In the genomic region with DNA sequence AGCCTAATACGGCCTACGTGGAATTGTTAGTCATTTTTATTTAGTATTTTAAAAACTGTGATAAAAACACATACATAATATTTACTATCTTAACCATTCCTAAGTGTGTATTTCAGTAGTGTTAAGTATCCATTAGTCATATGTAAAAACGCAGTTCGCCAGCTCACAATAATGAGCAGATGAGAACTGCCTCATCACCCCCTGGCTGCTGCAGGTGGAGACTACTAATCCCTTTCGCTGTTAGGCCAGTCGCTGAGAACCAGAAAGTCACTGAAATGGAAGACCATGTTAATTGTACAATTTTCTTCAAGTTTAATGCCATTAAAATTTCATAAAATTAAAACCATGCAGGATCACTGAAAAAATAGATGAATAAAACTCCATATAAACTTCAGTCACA, we compare ENCODE assay signal across 10 cellular contexts. TPM values are rescaled to one million over a fixed set of nuclear protein-coding genes. Genes with fewer than 3 reads are reported as not detected.
A peak's percentile ranks its signal among the peaks of the same experiment; 100 is the strongest.
DNase-seq lines count a peak whose midpoint lies in the region; ATAC-seq and TF ChIP-seq lines count a peak whose summit lies in the region.
"Had no signal": no experiment of that assay in that cellular context is flagged by ENCODE, and none has a peak within 500 bp of the region (broad histone marks: within the 10 kb centered on the region; RNA-seq: fewer than 3 reads in every experiment).

No MANE protein-coding gene starts in this region.

- H3K27ac ChIP-seq in left ventricle myocardium inferior (replicated peaks) (no peak overlapping the region), thoracic aorta (peak overlapping the region; percentile 92 to 93)

- no peaks in the 10 kb centered on the region for H3K9me3 Mint-ChIP-seq in activated B cell treated with CpG ODN at 0.5 μM for 24 hours
- H3K9me3 Mint-ChIP-seq: CD14-positive monocyte; dendritic cell treated with granulocyte-macrophage colony-stimulating factor and Interleukin-4, amounts not matched to agents 40 ng/mL and 50 ng/mL, for 4 days had no signal

- intact Hi-C loops in left ventricle myocardium inferior (cut with micrococcal nuclease) (no loop called here), Right ventricle myocardium superior (cut with DNase I) (no loop called here), activated B cell treated with CpG ODN at 0.5 μM for 24 hours (cut with micrococcal nuclease) (loop anchor here (5.0 to 10.0 kb wide), 2 partner anchors 581 to 1242 kb away; a partner anchor contains a TSS)

- no peak for ATAC-seq in Right ventricle myocardium superior (ENCODE audit: poor library complexity)
- no peak for ATAC-seq in activated B cell treated with CpG ODN at 0.5 μM for 24 hours (ENCODE audit: low read depth)
- no peak for ATAC-seq in thoracic aorta (ENCODE audit: insufficient number of reproducible peaks, low FRiP score, low read depth)
- ATAC-seq in GM21717 (IDR thresholded peaks at IDR 0.05; ENCODE audit: unreplicated experiment) = no peak
- ATAC-seq in T-helper 17 cell = no peak

- TF ChIP-seq CTCF in left ventricle myocardium inferior (IDR thresholded peaks at IDR 0.05; ENCODE audit: borderline replicate concordance) = no peak
- TF ChIP-seq CTCF in activated B cell treated with CpG ODN at 0.5 μM for 24 hours (IDR thresholded peaks at IDR 0.05) = no peak
- no peak for TF ChIP-seq CTCF in fibroblast of mammary gland (conservative IDR thresholded peaks at IDR 0.05; ENCODE audit: control insufficient read depth, insufficient read depth, low read depth, low read length)
- TF ChIP-seq CTCF in thoracic aorta (IDR thresholded peaks at IDR 0.05) = no peak

- H3K4me3 ChIP-seq in left ventricle myocardium inferior = peak overlapping the region; percentile 90
- H3K4me3 ChIP-seq in fibroblast of mammary gland (ENCODE audit: control insufficient read depth, low read depth, low read length) = no peak overlapping the region
- H3K4me3 ChIP-seq in thoracic aorta = peak overlapping the region; percentile 90

- POLR2A ChIA-PET in activated B cell treated with CpG ODN at 0.5 μM for 24 hours (lab: Charles Lee) = no interaction called here

- H3K27me3 ChIP-seq in left ventricle myocardium inferior (ENCODE audit: low read depth) (no peaks in the 10 kb centered on the region), thoracic aorta (replicated peaks; ENCODE audit: insufficient read depth) (no peaks in the 10 kb centered on the region)

- H3K36me3 Mint-ChIP-seq in activated B cell treated with CpG ODN at 0.5 μM for 24 hours (ENCODE audit: low read depth) (peaks cover 31% of the 10 kb centered on the region), T-helper 17 cell (ENCODE audit: low read depth) (peaks cover 10% of the 10 kb centered on the region)

- H3K4me1 ChIP-seq in left ventricle myocardium inferior (peaks cover 56% of the 10 kb centered on the region), thoracic aorta (ENCODE audit: control insufficient read depth in 1 of 2, low read depth in 2 of 2) (peaks cover 27 to 45% of the 10 kb centered on the region in 2 donors)

- H3K4me3 Mint-ChIP-seq in activated B cell treated with CpG ODN at 0.5 μM for 24 hours (peak overlapping the region; percentile 65), T-helper 17 cell (no peak overlapping the region)

- H3K4me1 Mint-ChIP-seq in activated B cell treated with CpG ODN at 0.5 μM for 24 hours (peaks cover 38% of the 10 kb centered on the region), T-helper 17 cell (peaks cover 32% of the 10 kb centered on the region)

- no peaks in the 10 kb centered on the region for H3K27me3 Mint-ChIP-seq in activated B cell treated with CpG ODN at 0.5 μM for 24 hours
- no peaks in the 10 kb centered on the region for H3K27me3 Mint-ChIP-seq in T-helper 17 cell
- H3K27me3 Mint-ChIP-seq: dendritic cell treated with granulocyte-macrophage colony-stimulating factor and Interleukin-4, amounts not matched to agents 40 ng/mL and 50 ng/mL, for 4 days had no signal

- H3K27ac Mint-ChIP-seq in activated B cell treated with CpG ODN at 0.5 μM for 24 hours (no peak overlapping the region), T-helper 17 cell (no peak overlapping the region)

- H3K36me3 ChIP-seq in left ventricle myocardium inferior (peaks cover 14% of the 10 kb centered on the region), thoracic aorta (peaks cover 7% of the 10 kb centered on the region)

- CTCF ChIA-PET in activated B cell treated with CpG ODN at 0.5 μM for 24 hours (lab: Charles Lee) = no interaction called here

- DNase-seq in left ventricle myocardium inferior = no peak
- DNase-seq in Right ventricle myocardium superior = no peak
- no peak for DNase-seq in activated B cell treated with CpG ODN at 0.5 μM for 24 hours
- peak; percentile 32 for DNase-seq in fibroblast of mammary gland (ENCODE audit: low read depth)
- no peak for DNase-seq in thoracic aorta (ENCODE audit: low spot score)
- DNase-seq in NCI-H2171 (lab: John Stamatoyannopoulos, UW) = no peak
- DNase-seq in T-helper 17 cell = no peak

- H3K9me3 ChIP-seq in left ventricle myocardium inferior (replicated peaks) (no peaks in the 10 kb centered on the region), thoracic aorta (no peaks in the 10 kb centered on the region), T-helper 17 cell (ENCODE audit: control insufficient read depth, low read length, poor library complexity, severe bottlenecking) (no peaks in the 10 kb centered on the region)

RNA-seq across cellular contexts. Expression of a gene that starts 1.6 kb away (rescaled TPM):
- total RNA-seq in left ventricle myocardium inferior = 98.5 TPM
- 104 TPM for total RNA-seq in Right ventricle myocardium superior
- total RNA-seq in activated B cell treated with CpG ODN at 0.5 μM for 24 hours = 73.5 and 74.2 TPM in 2 replicates
- 100 to 1,000 TPM; 114 to 119 TPM for total RNA-seq in thoracic aorta
- total RNA-seq in T-helper 17 cell = 10 to 100 TPM; 29.8 to 31.3 TPM
